ENCODE assay signal across 8 cellular contexts in the genomic region with DNA sequence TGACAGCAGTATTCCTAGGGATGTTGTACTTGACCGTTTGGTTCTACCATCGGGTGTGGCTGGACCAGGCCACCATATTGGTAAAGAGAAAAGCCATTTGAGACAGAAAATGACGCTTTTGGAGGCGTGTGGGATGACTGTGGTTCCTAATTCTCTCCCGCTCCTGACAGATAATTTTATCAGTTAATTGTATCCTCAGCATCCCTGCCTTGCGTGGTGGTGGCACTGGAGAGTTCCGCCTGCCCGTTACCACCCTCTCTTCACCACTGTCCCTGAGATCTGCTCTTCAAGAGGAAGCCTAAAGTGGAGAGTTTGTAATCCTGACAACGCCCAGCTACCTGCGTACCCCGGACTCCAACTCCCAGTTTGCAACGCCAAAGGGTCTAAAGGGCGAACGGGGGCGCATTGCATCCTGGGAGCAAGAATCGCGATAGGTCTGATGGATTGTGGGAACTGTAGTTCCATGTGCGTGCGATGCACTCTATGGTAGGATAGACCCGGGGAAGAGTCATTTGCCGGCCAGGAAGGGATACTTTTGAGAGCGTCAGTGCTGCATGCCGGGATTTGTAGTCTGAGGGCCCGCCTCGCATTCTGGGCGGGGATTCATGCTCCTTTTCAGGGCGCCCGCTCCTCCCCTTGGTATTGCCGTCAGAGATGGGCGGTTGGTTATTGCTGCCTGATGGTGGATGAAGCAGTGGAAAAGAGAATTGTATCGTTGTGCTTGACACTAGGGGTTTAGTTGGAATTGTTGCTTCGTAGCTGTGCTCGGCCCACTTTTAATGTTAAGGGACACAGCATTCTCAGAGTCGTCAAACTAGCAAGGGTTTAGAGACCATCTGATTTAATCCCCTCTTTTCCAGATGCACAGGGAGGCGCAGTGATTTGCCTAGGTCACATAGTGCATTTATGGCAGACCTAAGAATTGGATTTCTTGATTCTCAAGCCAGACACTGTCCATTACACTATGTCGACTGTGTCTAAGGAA. TPM values are rescaled to one million over a fixed set of nuclear protein-coding genes. Genes with fewer than 3 reads are reported as not detected.
DNase-seq lines count a peak whose midpoint lies in the region; ATAC-seq and TF ChIP-seq lines count a peak whose summit lies in the region.

No MANE protein-coding gene starts in this region.

- peak; percentile 52 for ATAC-seq in HG02571 (IDR thresholded peaks at IDR 0.05; ENCODE audit: unreplicated experiment)

- H3K4me3 Mint-ChIP-seq in activated naive CD4-positive, alpha-beta T cell treated with anti-CD3 and anti-CD28 coated beads, Interleukin-2, amount 10 ng/mL, durations not matched to agents 7 days and 5 days: no peak overlapping the region

- no peak overlapping the region for H3K27ac Mint-ChIP-seq in activated naive CD4-positive, alpha-beta T cell treated with anti-CD3 and anti-CD28 coated beads, Interleukin-2, amount 10 ng/mL, durations not matched to agents 7 days and 5 days

- H3K4me1 Mint-ChIP-seq in activated naive CD4-positive, alpha-beta T cell treated with anti-CD3 and anti-CD28 coated beads, Interleukin-2, amount 10 ng/mL, durations not matched to agents 7 days and 5 days: peaks cover 18% of the 10 kb centered on the region

- H3K4me3 ChIP-seq in GM08714 (ENCODE audit: low read length) (peak overlapping the region; percentile 74), NB4 (ENCODE audit: low read depth, low read length) (peak overlapping the region; percentile 87)

- CTCF ChIA-PET in activated naive CD4-positive, alpha-beta T cell treated with anti-CD3 and anti-CD28 coated beads, Interleukin-2, amount 10 ng/mL, durations not matched to agents 7 days and 5 days (lab: Charles Lee): interaction anchor here (0.6 to 4.1 kb wide), 21 partner anchors 9 to 240 kb away, joined by 3 to 43 read pairs (median 6); partner anchors contain the start of genes NEK8, RPL23A and TLCD1

- peaks cover 3% of the 10 kb centered on the region for H3K27me3 Mint-ChIP-seq in activated naive CD4-positive, alpha-beta T cell treated with anti-CD3 and anti-CD28 coated beads, Interleukin-2, amount 10 ng/mL, durations not matched to agents 7 days and 5 days

- TF ChIP-seq POLR2A in NB4 (IDR thresholded peaks at IDR 0.05; ENCODE audit: extremely low read depth, insufficient read length): peak; percentile 44

- no peaks in the 10 kb centered on the region for H3K9me3 Mint-ChIP-seq in activated naive CD4-positive, alpha-beta T cell treated with anti-CD3 and anti-CD28 coated beads, Interleukin-2, amount 10 ng/mL, durations not matched to agents 7 days and 5 days

- in situ Hi-C loops in SK-MEL-5 (cut with HindIII; ENCODE audit: low pct_unique_long_range_greater_than_20kb, low sequenced_read_pairs): no loop called here

- DNase-seq in NB4 (ENCODE audit: low read depth): peak; percentile 100
- DNase-seq in SK-MEL-5 (ENCODE audit: low read depth, low spot score): peak; percentile 99
- DNase-seq in activated naive CD4-positive, alpha-beta T cell treated with anti-CD3 and anti-CD28 coated beads, Interleukin-2, amount 10 ng/mL, durations not matched to agents 7 days and 5 days: peak; percentile 98
- DNase-seq in globus pallidus (ENCODE audit: low spot score): peak; percentile 100
- DNase-seq in non-pigmented ciliary epithelial cell (ENCODE audit: low read depth): peak; percentile 99
- DNase-seq in superior temporal gyrus (ENCODE audit: extremely low spot score): peak; percentile 100

- no peak for TF ChIP-seq CTCF in NB4 (IDR thresholded peaks at IDR 0.05; ENCODE audit: low read depth, low read length)

- peaks cover 19% of the 10 kb centered on the region for H3K36me3 Mint-ChIP-seq in activated naive CD4-positive, alpha-beta T cell treated with anti-CD3 and anti-CD28 coated beads, Interleukin-2, amount 10 ng/mL, durations not matched to agents 7 days and 5 days

RNA-seq across cellular contexts. Expression of gene PHF12, which starts 1.0 kb away (rescaled TPM):
- total RNA-seq in SK-MEL-5 (2014; rRNA removed; shearing (Covaris generic)): 9.5 and 12.7 TPM in 2 replicates
- polyA plus RNA-seq in SK-MEL-5 (2015; cell fraction: cytosol; rRNA removed): 23.6 and 53.1 TPM in 2 replicates
- polyA plus RNA-seq in SK-MEL-5 (2015; cell fraction: nucleus; rRNA removed): 82.7 and 83.3 TPM in 2 replicates

RNA-seq across cellular contexts. Expression of gene DHRS13, which starts 49.4 kb away (rescaled TPM):
- total RNA-seq in SK-MEL-5 (2014; rRNA removed; shearing (Covaris generic)): 21.8 and 23.8 TPM in 2 replicates
- 24.0 and 28.1 TPM in 2 replicates for polyA plus RNA-seq in SK-MEL-5 (2015; cell fraction: cytosol; rRNA removed)
- 11.2 and 13.9 TPM in 2 replicates for polyA plus RNA-seq in SK-MEL-5 (2015; cell fraction: nucleus; rRNA removed)

RNA-seq across cellular contexts. Expression of gene SEZ6, which starts 53.5 kb away (rescaled TPM):
- total RNA-seq in SK-MEL-5 (2014; rRNA removed; shearing (Covaris generic)): not detected in 2 replicates
- 0.14 TPM in 1 of 2 replicates, not detected in the other for polyA plus RNA-seq in SK-MEL-5 (2015; cell fraction: cytosol; rRNA removed)
- not detected in 2 replicates for polyA plus RNA-seq in SK-MEL-5 (2015; cell fraction: nucleus; rRNA removed)

RNA-seq across cellular contexts. Expression of gene FLOT2, which starts 54.8 kb away (rescaled TPM):
- total RNA-seq in SK-MEL-5 (2014; rRNA removed; shearing (Covaris generic)): 12.6 and 12.8 TPM in 2 replicates
- polyA plus RNA-seq in SK-MEL-5 (2015; cell fraction: cytosol; rRNA removed): 44.0 and 47.3 TPM in 2 replicates
- 30.0 and 36.2 TPM in 2 replicates for polyA plus RNA-seq in SK-MEL-5 (2015; cell fraction: nucleus; rRNA removed)

Comparison
In these comparisons a context has a peak if more than half of its experiments do, and no peak if none do; other contexts are left out.
1. Peak in every context shown above with its lines: DNase-seq, ATAC-seq and H3K4me3 ChIP-seq.